12 cellular contexts compared by ENCODE assay signal in the genomic region with DNA sequence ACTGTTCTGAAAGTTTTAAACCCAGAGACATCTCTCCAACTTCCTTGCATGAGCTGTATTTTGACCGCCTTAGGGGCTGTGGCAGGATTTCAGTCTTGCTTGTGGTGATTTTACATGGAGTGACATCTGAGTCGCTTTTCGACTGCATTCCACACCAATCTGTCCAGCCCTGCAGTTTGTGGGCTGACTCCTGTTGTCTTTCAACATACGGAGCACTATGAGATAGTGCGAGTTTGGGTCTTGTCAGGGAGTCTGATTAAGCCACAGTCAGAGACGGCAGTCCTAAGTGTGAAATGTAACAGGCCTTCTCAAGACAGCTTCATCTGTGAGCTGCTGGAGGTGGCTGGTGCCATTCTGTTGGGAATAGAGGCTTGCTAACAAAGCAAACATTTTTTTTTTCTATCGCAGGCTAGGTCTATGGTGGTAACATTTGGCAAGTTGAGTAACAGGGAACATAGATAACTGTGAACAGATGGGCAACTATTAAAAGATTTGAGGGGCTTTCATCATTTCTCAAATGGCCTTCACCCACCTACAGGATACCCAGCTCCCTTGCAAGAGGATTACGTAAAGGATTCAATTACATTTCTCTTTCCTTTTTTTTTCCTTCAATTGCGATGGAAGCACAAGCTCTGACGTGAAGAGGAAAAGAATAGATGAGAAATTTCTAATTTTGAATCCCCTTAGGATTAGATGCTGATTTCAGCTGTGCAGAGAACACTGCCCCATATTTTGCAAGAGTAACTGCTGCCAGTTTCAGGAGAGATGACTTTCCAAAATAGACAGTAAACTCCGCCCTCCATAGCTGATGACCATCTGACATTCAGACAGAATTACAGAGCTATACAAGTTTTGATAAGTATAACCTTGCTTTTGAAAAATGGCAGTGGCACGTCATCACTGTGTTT. TPM values are rescaled to one million over a fixed set of nuclear protein-coding genes. Genes with fewer than 3 reads are reported as not detected.
DNase-seq lines count a peak whose midpoint lies in the region; ATAC-seq and TF ChIP-seq lines count a peak whose summit lies in the region.
"Had no signal": no experiment of that assay in that cellular context is flagged by ENCODE, and none has a peak within 500 bp of the region (broad histone marks: within the 10 kb centered on the region; RNA-seq: fewer than 3 reads in every experiment).

No MANE protein-coding gene starts in this region.

- H3K9me3 Mint-ChIP-seq in WTC11 = peaks cover 8% of the 10 kb centered on the region
- H3K9me3 Mint-ChIP-seq: central memory CD8-positive, alpha-beta T cell; neural crest cell had no signal

- H3K27ac Mint-ChIP-seq in WTC11 = peak overlapping the region; percentile 87

- CTCF ChIA-PET in WTC11 (lab: Charles Lee) = interaction anchor here (1.7 kb wide), 1 partner anchor 165 kb away, joined by 4 read pairs; no protein-coding TSS in a partner anchor

- peak overlapping the region; percentile 13 to 66 for H3K9ac ChIP-seq in stomach smooth muscle (ENCODE audit: low read length in 2 of 2)

- DNase-seq in HFF-Myc (ENCODE audit: extremely low read depth, low read depth) (no peak), WTC11 (ENCODE audit: low spot score) (no peak), left ventricle myocardium inferior (no peak), HT-29 (ENCODE audit: low spot score) (no peak), head of caudate nucleus (no peak)
- DNase-seq in activated CD4-positive, CD25-positive, alpha-beta regulatory T cell (lab: John Stamatoyannopoulos, UW) = no peak
- DNase-seq: T-helper 2 cell, thyroid gland had no signal

- ATAC-seq in WTC11 (peak; percentile 17; the same call in 1 of the 2 replicates), HG02623 (IDR thresholded peaks at IDR 0.05; ENCODE audit: unreplicated experiment) (no peak)

- H3K27me3 Mint-ChIP-seq in WTC11 (ENCODE audit: low read depth) = no peaks in the 10 kb centered on the region

- peaks cover 5% of the 10 kb centered on the region for H3K36me3 Mint-ChIP-seq in WTC11

- H3K27me3 ChIP-seq in left ventricle myocardium inferior (ENCODE audit: low read depth) (no peaks in the 10 kb centered on the region), stomach smooth muscle (ENCODE audit: control insufficient read depth in 1 of 2, insufficient read depth in 2 of 2, low read length in 2 of 2) (no peaks in the 10 kb centered on the region)
- H3K27me3 ChIP-seq: thyroid gland had no signal

- intact Hi-C loops in left ventricle myocardium inferior (cut with micrococcal nuclease) = no loop called here
- intact Hi-C loops in head of caudate nucleus (cut with DNase I) = no loop called here

- H3K27ac ChIP-seq in left ventricle myocardium inferior (replicated peaks) (peak overlapping the region; percentile 78), stomach smooth muscle (ENCODE audit: low read length) (peak overlapping the region; percentile 73)
- H3K27ac ChIP-seq: thyroid gland had no signal

- no peak for TF ChIP-seq CTCF in HFF-Myc (IDR thresholded peaks at IDR 0.05; ENCODE audit: low read depth, low read length, missing control alignments)
- no peak for TF ChIP-seq CTCF in WTC11 (IDR thresholded peaks at IDR 0.05)
- no peak for TF ChIP-seq CTCF in left ventricle myocardium inferior (IDR thresholded peaks at IDR 0.05; ENCODE audit: borderline replicate concordance)

- H3K36me3 ChIP-seq in left ventricle myocardium inferior = no peaks in the 10 kb centered on the region
- peaks cover 0 to 5% of the 10 kb centered on the region in 2 donors for H3K36me3 ChIP-seq in stomach smooth muscle (ENCODE audit: control insufficient read depth in 2 of 2, insufficient read depth in 2 of 2, low read length in 2 of 2)
- H3K36me3 ChIP-seq: thyroid gland had no signal

- H3K9me3 ChIP-seq in left ventricle myocardium inferior (replicated peaks) (no peaks in the 10 kb centered on the region), stomach smooth muscle (ENCODE audit: control insufficient read depth in 2 of 2, low read length in 2 of 2) (no peaks in the 10 kb centered on the region)
- H3K9me3 ChIP-seq: thyroid gland had no signal

- POLR2A ChIA-PET in WTC11 (lab: Charles Lee) = interaction anchor here (1.4 kb wide), 1 partner anchor 25 kb away, joined by 3 read pairs; a partner anchor contains a TSS

- H3K4me3 ChIP-seq in HFF-Myc (replicated peaks; ENCODE audit: low read depth, low read length) (peak overlapping the region; percentile 4; the same call in 1 of the 2 replicates), left ventricle myocardium inferior (peak overlapping the region; percentile 18), stomach smooth muscle (ENCODE audit: low read length in 2 of 2) (peak overlapping the region; percentile 14 to 52)
- H3K4me3 ChIP-seq: thyroid gland had no signal

- H3K4me1 ChIP-seq in left ventricle myocardium inferior (peaks cover 40% of the 10 kb centered on the region), stomach smooth muscle (ENCODE audit: control insufficient read depth, insufficient read depth, low read length) (peaks cover 25% of the 10 kb centered on the region)

- no peak overlapping the region for H3K4me3 Mint-ChIP-seq in WTC11
- H3K4me3 Mint-ChIP-seq: central memory CD8-positive, alpha-beta T cell; neural crest cell had no signal

- H3K4me1 Mint-ChIP-seq in WTC11 = peaks cover 25% of the 10 kb centered on the region
- H3K4me1 Mint-ChIP-seq: central memory CD8-positive, alpha-beta T cell had no signal

TF ChIP-seq in WTC11, 78 proteins besides CTCF, POLR2A, EP300 and RAD21:
- TF ChIP-seq, protein P1, sequence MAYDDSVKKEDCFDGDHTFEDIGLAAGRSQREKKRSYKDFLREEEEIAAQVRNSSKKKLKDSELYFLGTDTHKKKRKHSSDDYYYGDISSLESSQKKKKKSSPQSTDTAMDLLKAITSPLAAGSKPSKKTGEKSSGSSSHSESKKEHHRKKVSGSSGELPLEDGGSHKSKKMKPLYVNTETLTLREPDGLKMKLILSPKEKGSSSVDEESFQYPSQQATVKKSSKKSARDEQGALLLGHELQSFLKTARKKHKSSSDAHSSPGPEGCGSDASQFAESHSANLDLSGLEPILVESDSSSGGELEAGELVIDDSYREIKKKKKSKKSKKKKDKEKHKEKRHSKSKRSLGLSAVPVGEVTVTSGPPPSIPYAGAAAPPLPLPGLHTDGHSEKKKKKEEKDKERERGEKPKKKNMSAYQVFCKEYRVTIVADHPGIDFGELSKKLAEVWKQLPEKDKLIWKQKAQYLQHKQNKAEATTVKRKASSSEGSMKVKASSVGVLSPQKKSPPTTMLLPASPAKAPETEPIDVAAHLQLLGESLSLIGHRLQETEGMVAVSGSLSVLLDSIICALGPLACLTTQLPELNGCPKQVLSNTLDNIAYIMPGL (CRISPR knock-in tag; IDR thresholded peaks at IDR 0.05) = no peak
- TF ChIP-seq ETV6 (CRISPR knock-in tag; IDR thresholded peaks at IDR 0.05) = 0 out of 2 replicates have a peak, but pooled peaks have one; percentile 33
TF ChIP-seq in WTC11: peak in this region for 1.

RNA-seq across cellular contexts. Expression of a gene that starts 25.1 kb away (rescaled TPM):
- total RNA-seq in WTC11 (2021) (7.2 to 10.9 TPM (median 10.6 TPM) in 3 replicates), left ventricle myocardium inferior (149 TPM)
- total RNA-seq in HT-29 (2014; rRNA removed; shearing (Covaris generic)) = 0.61 and 0.81 TPM in 2 replicates

Comparison
In these comparisons a context has a peak if more than half of its experiments do, and no peak if none do; other contexts are left out.
1. RNA of a gene that starts 25.1 kb away (total RNA-seq): 149 TPM in left ventricle myocardium inferior (single experiment); 7.2 to 10.9 TPM in WTC11 and 0.61 to 0.81 TPM in HT-29; every median in the first group is over 10 times any median in the second.
2. Peak in every context shown above with its lines, with median percentiles within 50 percentile points of each other: H3K4me3 ChIP-seq.